Comparison of ENCODE assay signal across 1 cellular context in the genomic region with DNA sequence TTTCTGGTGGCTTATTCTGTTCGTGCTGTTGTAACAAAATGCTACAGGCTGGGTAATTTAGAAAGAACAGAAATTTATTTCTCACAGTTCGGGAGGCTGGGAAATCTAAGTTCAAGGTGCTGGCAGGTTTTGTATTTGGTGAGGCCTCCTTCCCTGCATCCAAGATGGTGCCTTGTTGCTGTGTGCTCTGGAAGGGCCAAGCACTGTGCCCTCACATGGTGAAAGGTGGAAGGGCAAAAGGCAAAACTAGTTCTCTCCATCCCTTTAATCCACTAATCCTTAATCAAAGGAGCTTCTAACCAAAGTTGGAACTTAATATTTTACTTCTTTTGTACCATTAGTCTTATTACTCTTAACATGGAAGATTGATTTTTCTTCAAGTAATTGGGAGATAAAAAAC.
A peak's percentile ranks its signal among the peaks of the same experiment; 100 is the strongest.
TF ChIP-seq lines count a peak whose summit lies in the region.

No MANE protein-coding gene starts in this region.

TF ChIP-seq in H1, 55 proteins besides CTCF, POLR2A, EP300 and RAD21:
- TF ChIP-seq GTF2F1 (IDR thresholded peaks at IDR 0.05; ENCODE audit: borderline replicate concordance, low read depth, low read length) (no peak), YY1 (IDR thresholded peaks at IDR 0.05; ENCODE audit: low read depth, low read length) (peak; percentile 65; the same call in 1 of the 2 replicates)
